18 cellular contexts compared by ENCODE assay signal in the genomic region with DNA sequence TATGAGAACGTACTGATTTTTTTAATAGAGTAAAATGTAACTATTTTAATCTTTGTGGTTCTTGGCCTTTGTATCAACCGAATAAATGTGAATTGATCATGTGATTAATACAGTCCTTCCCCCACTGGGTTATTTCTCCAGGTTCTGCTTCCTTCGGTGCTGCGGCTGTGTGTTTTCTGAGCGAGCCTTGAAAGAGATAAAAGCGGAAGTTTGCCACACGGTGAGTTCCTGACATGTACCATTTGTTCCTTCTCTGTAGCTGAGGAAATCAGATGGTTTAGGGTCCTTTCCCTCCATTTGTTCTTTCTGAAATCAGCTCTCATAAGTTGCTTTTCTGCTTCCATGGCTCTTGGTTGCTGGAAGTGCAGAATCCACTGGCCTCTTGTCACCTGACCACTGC. TPM values are rescaled to one million over a fixed set of nuclear protein-coding genes. Genes with fewer than 3 reads are reported as not detected.
DNase-seq lines count a peak whose midpoint lies in the region; ATAC-seq lines count a peak whose summit lies in the region.
"Had no signal": no experiment of that assay in that cellular context is flagged by ENCODE, and none has a peak within 500 bp of the region (broad histone marks: within the 10 kb centered on the region; RNA-seq: fewer than 3 reads in every experiment).

No MANE protein-coding gene starts in this region.

- H3K4me1 Mint-ChIP-seq in T-helper 1 cell treated with Interleukin-12 subunit alpha and Interleukin-12 subunit beta and Interleukin-4 antibody, amounts not matched to agents 30 μg/mL and 1 μg/mL, for 36 hours (ENCODE audit: low read depth): peaks cover 35% of the 10 kb centered on the region
- H3K4me1 Mint-ChIP-seq in IgD-negative memory B cell: peaks cover 13 to 18% (median 13%) of the 10 kb centered on the region in 3 donors
- peaks cover 16% of the 10 kb centered on the region for H3K4me1 Mint-ChIP-seq in activated T-helper 2 cell treated with anti-CD3 and anti-CD28 coated beads, Interferon-gamma antibody, Interleukin-2, Interleukin-4, amounts not matched to agents 10 μg/mL and 5 μg/mL and 100 μg/mL, durations not matched to agents 14 hours and 24 hours and 36 hours (ENCODE audit: low read depth)
- H3K4me1 Mint-ChIP-seq in naive thymus-derived CD8-positive, alpha-beta T cell: peaks cover 30 to 58% (median 42%) of the 10 kb centered on the region in 4 donors
- H3K4me1 Mint-ChIP-seq: neural progenitor cell had no signal

- intact Hi-C loops in activated T-helper 2 cell treated with anti-CD3 and anti-CD28 coated beads, Interferon-gamma antibody, Interleukin-2, Interleukin-4, amounts not matched to agents 10 μg/mL and 5 μg/mL and 100 μg/mL, durations not matched to agents 14 hours and 24 hours and 36 hours (cut with micrococcal nuclease): no loop called here
- intact Hi-C loops in Right ventricle myocardium superior (cut with DNase I): no loop called here

- peak overlapping the region; percentile 70 for H3K27ac Mint-ChIP-seq in T-helper 1 cell treated with Interleukin-12 subunit alpha and Interleukin-12 subunit beta and Interleukin-4 antibody, amounts not matched to agents 30 μg/mL and 1 μg/mL, for 36 hours
- H3K27ac Mint-ChIP-seq in IgD-negative memory B cell: peak overlapping the region; percentile 65 to 87 (median 67)
- peak overlapping the region; percentile 3 for H3K27ac Mint-ChIP-seq in activated T-helper 2 cell treated with anti-CD3 and anti-CD28 coated beads, Interferon-gamma antibody, Interleukin-2, Interleukin-4, amounts not matched to agents 10 μg/mL and 5 μg/mL and 100 μg/mL, durations not matched to agents 14 hours and 24 hours and 36 hours
- H3K27ac Mint-ChIP-seq in naive thymus-derived CD8-positive, alpha-beta T cell: peak overlapping the region; percentile 82 to 94 (median 90)
- H3K27ac Mint-ChIP-seq: neural progenitor cell had no signal

- no peaks in the 10 kb centered on the region for H3K9me3 Mint-ChIP-seq in T-helper 1 cell treated with Interleukin-12 subunit alpha and Interleukin-12 subunit beta and Interleukin-4 antibody, amounts not matched to agents 30 μg/mL and 1 μg/mL, for 36 hours
- no peaks in the 10 kb centered on the region for H3K9me3 Mint-ChIP-seq in IgD-negative memory B cell
- H3K9me3 Mint-ChIP-seq in activated T-helper 2 cell treated with anti-CD3 and anti-CD28 coated beads, Interferon-gamma antibody, Interleukin-2, Interleukin-4, amounts not matched to agents 10 μg/mL and 5 μg/mL and 100 μg/mL, durations not matched to agents 14 hours and 24 hours and 36 hours: no peaks in the 10 kb centered on the region
- H3K9me3 Mint-ChIP-seq in naive thymus-derived CD8-positive, alpha-beta T cell: no peaks in the 10 kb centered on the region
- H3K9me3 Mint-ChIP-seq: neural progenitor cell had no signal

- peak overlapping the region; percentile 56 for H3K4me3 Mint-ChIP-seq in T-helper 1 cell treated with Interleukin-12 subunit alpha and Interleukin-12 subunit beta and Interleukin-4 antibody, amounts not matched to agents 30 μg/mL and 1 μg/mL, for 36 hours
- peak overlapping the region in 1 of 4 donors; percentile 30 for H3K4me3 Mint-ChIP-seq in IgD-negative memory B cell
- H3K4me3 Mint-ChIP-seq in activated T-helper 2 cell treated with anti-CD3 and anti-CD28 coated beads, Interferon-gamma antibody, Interleukin-2, Interleukin-4, amounts not matched to agents 10 μg/mL and 5 μg/mL and 100 μg/mL, durations not matched to agents 14 hours and 24 hours and 36 hours (ENCODE audit: low read depth): no peak overlapping the region
- peak overlapping the region; percentile 63 to 88 (median 76) for H3K4me3 Mint-ChIP-seq in naive thymus-derived CD8-positive, alpha-beta T cell
- H3K4me3 Mint-ChIP-seq: neural progenitor cell had no signal

- DNase-seq in T-helper 1 cell (no peak), Right ventricle myocardium superior (no peak), NCI-H446 treated with DMSO at 0.1 percent for 48 hours (lab: John Stamatoyannopoulos, UW) (no peak)
- DNase-seq in activated T-helper 2 cell treated with anti-CD3 and anti-CD28 coated beads, Interferon-gamma antibody, Interleukin-2, Interleukin-4, amounts not matched to agents 10 μg/mL and 5 μg/mL and 100 μg/mL, durations not matched to agents 14 hours and 24 hours and 36 hours (ENCODE audit: low spot score): no peak
- peak in 3 of 10 donors; percentile 3 to 38 (median 26) for DNase-seq in naive thymus-derived CD8-positive, alpha-beta T cell
- DNase-seq: amniotic stem cell, COR-L47, hippocampal formation, IMR-90, left ventricle myocardium superior, NCI-H146, NCI-H524 treated with DMSO at 0.1 percent for 48 hours had no signal

- POLR2A ChIA-PET in naive thymus-derived CD8-positive, alpha-beta T cell (lab: Charles Lee): interaction anchor here (0.7 kb wide), 1 partner anchor 24 kb away, joined by 3 read pairs; no protein-coding TSS in a partner anchor

- peak; percentile 63 to 80 for ATAC-seq in naive thymus-derived CD8-positive, alpha-beta T cell
- ATAC-seq in GM18907 (IDR thresholded peaks at IDR 0.05; ENCODE audit: unreplicated experiment) (no peak), Right ventricle myocardium superior (ENCODE audit: poor library complexity) (no peak)
- ATAC-seq: left ventricle myocardium superior, sciatic nerve had no signal

- H3K27me3 Mint-ChIP-seq in T-helper 1 cell treated with Interleukin-12 subunit alpha and Interleukin-12 subunit beta and Interleukin-4 antibody, amounts not matched to agents 30 μg/mL and 1 μg/mL, for 36 hours (ENCODE audit: low read depth): no peaks in the 10 kb centered on the region
- no peaks in the 10 kb centered on the region for H3K27me3 Mint-ChIP-seq in IgD-negative memory B cell
- no peaks in the 10 kb centered on the region for H3K27me3 Mint-ChIP-seq in activated T-helper 2 cell treated with anti-CD3 and anti-CD28 coated beads, Interferon-gamma antibody, Interleukin-2, Interleukin-4, amounts not matched to agents 10 μg/mL and 5 μg/mL and 100 μg/mL, durations not matched to agents 14 hours and 24 hours and 36 hours (ENCODE audit: low read depth)
- H3K27me3 Mint-ChIP-seq in naive thymus-derived CD8-positive, alpha-beta T cell: no peaks in the 10 kb centered on the region

- H3K36me3 Mint-ChIP-seq in T-helper 1 cell treated with Interleukin-12 subunit alpha and Interleukin-12 subunit beta and Interleukin-4 antibody, amounts not matched to agents 30 μg/mL and 1 μg/mL, for 36 hours (ENCODE audit: low read depth): peaks cover 52% of the 10 kb centered on the region
- peaks cover 6% of the 10 kb centered on the region for H3K36me3 Mint-ChIP-seq in IgD-negative memory B cell
- H3K36me3 Mint-ChIP-seq in activated T-helper 2 cell treated with anti-CD3 and anti-CD28 coated beads, Interferon-gamma antibody, Interleukin-2, Interleukin-4, amounts not matched to agents 10 μg/mL and 5 μg/mL and 100 μg/mL, durations not matched to agents 14 hours and 24 hours and 36 hours (ENCODE audit: low read depth): peaks cover 82% of the 10 kb centered on the region
- H3K36me3 Mint-ChIP-seq in naive thymus-derived CD8-positive, alpha-beta T cell: peaks cover 18 to 94% (median 28%) of the 10 kb centered on the region in 3 donors

RNA-seq across cellular contexts. Expression of a gene that starts 15.5 kb away (rescaled TPM):
- 130 TPM for polyA plus RNA-seq in IgD-negative memory B cell
- 103 and 107 TPM in 2 replicates for total RNA-seq in activated T-helper 2 cell treated with anti-CD3 and anti-CD28 coated beads, Interferon-gamma antibody, Interleukin-2, Interleukin-4, amounts not matched to agents 10 μg/mL and 5 μg/mL and 100 μg/mL, durations not matched to agents 14 hours and 24 hours and 36 hours
- total RNA-seq in naive thymus-derived CD8-positive, alpha-beta T cell: 10 to 100 TPM; 65.1 to 69.0 TPM
- 100 to 1,000 TPM; 121 to 147 (median 138) TPM for polyA plus RNA-seq in naive thymus-derived CD8-positive, alpha-beta T cell
- 78.7 TPM for total RNA-seq in Right ventricle myocardium superior

RNA-seq across cellular contexts. Expression of a gene that starts 40.6 kb away (rescaled TPM):
- not detected for polyA plus RNA-seq in IgD-negative memory B cell
- 1.2 and 1.7 TPM in 2 replicates for total RNA-seq in activated T-helper 2 cell treated with anti-CD3 and anti-CD28 coated beads, Interferon-gamma antibody, Interleukin-2, Interleukin-4, amounts not matched to agents 10 μg/mL and 5 μg/mL and 100 μg/mL, durations not matched to agents 14 hours and 24 hours and 36 hours
- 1 to 10 TPM; 7.5 to 7.9 TPM for total RNA-seq in naive thymus-derived CD8-positive, alpha-beta T cell
- polyA plus RNA-seq in naive thymus-derived CD8-positive, alpha-beta T cell: under 1 TPM in 2 of 3 donors, not detected in 1; 0.31 to 0.42 TPM
- total RNA-seq in Right ventricle myocardium superior: not detected
- total RNA-seq: left ventricle myocardium superior, sciatic nerve had no signal

RNA-seq across cellular contexts. Expression of a gene that starts 49.1 kb away (rescaled TPM):
- polyA plus RNA-seq in IgD-negative memory B cell: 0.38 TPM
- 0.97 and 1.8 TPM in 2 replicates for total RNA-seq in activated T-helper 2 cell treated with anti-CD3 and anti-CD28 coated beads, Interferon-gamma antibody, Interleukin-2, Interleukin-4, amounts not matched to agents 10 μg/mL and 5 μg/mL and 100 μg/mL, durations not matched to agents 14 hours and 24 hours and 36 hours
- total RNA-seq in naive thymus-derived CD8-positive, alpha-beta T cell: 1 to 10 TPM; 4.4 to 5.2 TPM
- 1 to 10 TPM in 1 of 3 donors, not detected in 2; 1.7 TPM for polyA plus RNA-seq in naive thymus-derived CD8-positive, alpha-beta T cell
- total RNA-seq in Right ventricle myocardium superior: 0.35 TPM
- total RNA-seq: chondrocyte, IMR-90, left ventricle myocardium superior, sciatic nerve had no signal

Comparison
In these comparisons a context has a peak if more than half of its experiments do, and no peak if none do; other contexts are left out.
1. H3K27ac Mint-ChIP-seq: peak in every context shown above with its lines; median percentile 90 in naive thymus-derived CD8-positive, alpha-beta T cell; 70 in T-helper 1 cell treated with Interleukin-12 subunit alpha and Interleukin-12 subunit beta and Interleukin-4 antibody, amounts not matched to agents 30 μg/mL and 1 μg/mL, for 36 hours; 67 in IgD-negative memory B cell; 3 in activated T-helper 2 cell treated with anti-CD3 and anti-CD28 coated beads, Interferon-gamma antibody, Interleukin-2, Interleukin-4, amounts not matched to agents 10 μg/mL and 5 μg/mL and 100 μg/mL, durations not matched to agents 14 hours and 24 hours and 36 hours.
2. ATAC-seq: peak in naive thymus-derived CD8-positive, alpha-beta T cell (2 of 2); none in GM18907 (single experiment) and Right ventricle myocardium superior (single experiment).